Comparison of ENCODE assay signal across 15 cellular contexts in the genomic region with DNA sequence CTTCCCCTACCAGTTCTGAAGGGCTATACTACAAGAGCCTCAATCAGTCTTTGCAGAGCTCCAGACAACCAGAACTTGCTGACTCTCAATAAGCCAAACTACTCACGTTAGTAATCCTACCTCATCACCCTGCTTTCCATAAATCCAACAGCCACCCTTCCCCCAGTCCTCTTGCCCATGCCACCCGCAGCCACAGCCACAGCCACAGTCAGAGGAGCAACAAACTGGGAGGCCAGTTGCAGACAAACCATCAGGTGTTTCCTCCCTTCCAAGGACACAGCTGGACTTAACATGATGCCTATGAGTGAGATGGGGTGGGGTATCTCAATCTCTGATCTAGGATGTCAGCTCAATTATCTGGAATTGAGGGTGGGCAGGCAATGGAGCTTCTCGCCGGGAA. TPM values are rescaled to one million over a fixed set of nuclear protein-coding genes. Genes with fewer than 3 reads are reported as not detected.
"Had no signal": no experiment of that assay in that cellular context is flagged by ENCODE, and none has a peak within 500 bp of the region (broad histone marks: within the 10 kb centered on the region; RNA-seq: fewer than 3 reads in every experiment).

No MANE protein-coding gene starts in this region.

- H3K27ac Mint-ChIP-seq: activated naive CD4-positive, alpha-beta T cell treated with anti-CD3 and anti-CD28 coated beads, Interleukin-2, amount 10 ng/mL, durations not matched to agents 7 days and 5 days; activated T-cell treated with anti-CD3 and anti-CD28 coated beads, Interleukin-2, amount 50 U/mL, for 24 hours; mesothelial cell of epicardium; stimulated activated naive CD8-positive, alpha-beta T cell treated with anti-CD3 and anti-CD28 coated beads, Interleukin-15, amount 100 ng/mL, for 72 hours; T-cell had no signal

- ATAC-seq: esophagus mucosa; lower lobe of right lung; pancreas; stimulated activated naive CD8-positive, alpha-beta T cell treated with anti-CD3 and anti-CD28 coated beads, Interleukin-15, amount 100 ng/mL, for 72 hours; T-cell had no signal

- H3K27me3 ChIP-seq: hepatocyte, upper lobe of left lung had no signal

- H3K27ac ChIP-seq: hepatocyte, lower lobe of right lung, pancreas, upper lobe of left lung had no signal

- H3K4me1 Mint-ChIP-seq: activated naive CD4-positive, alpha-beta T cell treated with anti-CD3 and anti-CD28 coated beads, Interleukin-2, amount 10 ng/mL, durations not matched to agents 7 days and 5 days had no signal

- H3K36me3 Mint-ChIP-seq: activated naive CD4-positive, alpha-beta T cell treated with anti-CD3 and anti-CD28 coated beads, Interleukin-2, amount 10 ng/mL, durations not matched to agents 7 days and 5 days; mesothelial cell of epicardium; T-cell had no signal

- H3K4me3 ChIP-seq: hepatocyte, lower lobe of right lung, pancreas, upper lobe of left lung had no signal

- H3K9me3 ChIP-seq: lower lobe of right lung, pancreas, upper lobe of left lung had no signal

- H3K4me1 ChIP-seq: lower lobe of right lung, pancreas, upper lobe of left lung had no signal

- DNase-seq: activated CD4-positive, alpha-beta T cell treated with anti-CD3 and anti-CD28 coated beads for 1 hour; activated CD4-positive, alpha-beta T cell treated with anti-CD3 and anti-CD28 coated beads, Interleukin-2, amount 50 U/mL, for 4 hours; activated naive CD4-positive, alpha-beta T cell treated with anti-CD3 and anti-CD28 coated beads, Interleukin-2, amount 10 ng/mL, durations not matched to agents 7 days and 5 days; activated T-cell treated with anti-CD3 and anti-CD28 coated beads, Interleukin-2, amount 50 U/mL, for 24 hours; lower lobe of right lung; stimulated activated naive CD8-positive, alpha-beta T cell treated with anti-CD3 and anti-CD28 coated beads, Interleukin-15, amount 100 ng/mL, for 72 hours; T-cell; T1000; upper lobe of left lung had no signal

- H3K4me3 Mint-ChIP-seq: activated naive CD4-positive, alpha-beta T cell treated with anti-CD3 and anti-CD28 coated beads, Interleukin-2, amount 10 ng/mL, durations not matched to agents 7 days and 5 days; activated T-cell treated with anti-CD3 and anti-CD28 coated beads, Interleukin-2, amount 50 U/mL, for 24 hours; stimulated activated naive CD8-positive, alpha-beta T cell treated with anti-CD3 and anti-CD28 coated beads, Interleukin-15, amount 100 ng/mL, for 72 hours; T-cell had no signal

- H3K36me3 ChIP-seq: lower lobe of right lung, pancreas, upper lobe of left lung had no signal

- H3K79me2 ChIP-seq: hepatocyte had no signal

- H2AFZ ChIP-seq: hepatocyte had no signal

- H3K9me3 Mint-ChIP-seq: activated naive CD4-positive, alpha-beta T cell treated with anti-CD3 and anti-CD28 coated beads, Interleukin-2, amount 10 ng/mL, durations not matched to agents 7 days and 5 days; activated T-cell treated with anti-CD3 and anti-CD28 coated beads, Interleukin-2, amount 50 U/mL, for 24 hours; stimulated activated naive CD8-positive, alpha-beta T cell treated with anti-CD3 and anti-CD28 coated beads, Interleukin-15, amount 100 ng/mL, for 72 hours had no signal

RNA-seq across cellular contexts. Expression of gene GABRA3, which starts 1.0 kb away (rescaled TPM):
- total RNA-seq: cardiac septum, lower lobe of right lung, pancreas, T-cell, upper lobe of left lung had no signal
- polyA plus RNA-seq: adipose tissue, hepatocyte had no signal
